10 cellular contexts compared by ENCODE assay signal in genomic region chr22:46731246-46732040, GRCh38. TPM values are rescaled to one million over a fixed set of nuclear protein-coding genes. Genes with fewer than 3 reads are reported as not detected.
A peak's percentile ranks its signal among the peaks of the same experiment; 100 is the strongest.
DNase-seq lines count a peak whose midpoint lies in the region; ATAC-seq and TF ChIP-seq lines count a peak whose summit lies in the region.
"Had no signal": no experiment of that assay in that cellular context is flagged by ENCODE, and none has a peak within 500 bp of the region (broad histone marks: within the 10 kb centered on the region; RNA-seq: fewer than 3 reads in every experiment).

No MANE protein-coding gene starts in this region.

- no peak for TF ChIP-seq EP300 in upper lobe of left lung (IDR thresholded peaks at IDR 0.05)

- H3K4me3 ChIP-seq in adipocyte (ENCODE audit: low read length): no peak overlapping the region
- no peak overlapping the region for H3K4me3 ChIP-seq in upper lobe of left lung

- no peak for ATAC-seq in activated CD8-positive, alpha-beta memory T cell treated with anti-CD3 and anti-CD28 coated beads, Interleukin-2, amount 10 ng/mL, durations not matched to agents 7 days and 5 days
- ATAC-seq in left lobe of liver (peak; percentile 78), upper lobe of left lung (ENCODE audit: low FRiP score in 2 of 2) (peak; percentile 35 to 61)

- H3K4me1 Mint-ChIP-seq in activated CD8-positive, alpha-beta memory T cell treated with anti-CD3 and anti-CD28 coated beads, Interleukin-2, amount 10 ng/mL, durations not matched to agents 7 days and 5 days: peaks cover 36% of the 10 kb centered on the region

- no peak for DNase-seq in activated CD8-positive, alpha-beta memory T cell treated with anti-CD3 and anti-CD28 coated beads, Interleukin-2, amount 10 ng/mL, durations not matched to agents 7 days and 5 days
- no peak for DNase-seq in activated CD8-positive, alpha-beta memory T cell treated with anti-CD3 and anti-CD28 coated beads, Interleukin-2, amount 50 U/mL, for 4 hours
- DNase-seq in adipocyte (ENCODE audit: low read depth): peak; percentile 39
- peak; percentile 96 for DNase-seq in left lobe of liver (ENCODE audit: low spot score)
- peak in 1 of 2 donors; percentile 69 for DNase-seq in upper lobe of left lung
- DNase-seq in cortex of kidney (lab: John Stamatoyannopoulos, UW): no peak
- DNase-seq in NCI-H82 treated with DMSO at 0.1 percent for 48 hours (lab: John Stamatoyannopoulos, UW; ENCODE audit: unreplicated experiment): no peak
- DNase-seq in NCI-H774 (lab: John Stamatoyannopoulos, UW): no peak
- DNase-seq: effector CD8-positive, alpha-beta T cell had no signal

- WGBS in upper lobe of left lung, 2 donors: 64 to 67% methylated on average over 14 to 22 of the region's 22 CpGs

- no peaks in the 10 kb centered on the region for H3K27me3 Mint-ChIP-seq in activated CD8-positive, alpha-beta memory T cell treated with anti-CD3 and anti-CD28 coated beads, Interleukin-2, amount 10 ng/mL, durations not matched to agents 7 days and 5 days

- no peak for TF ChIP-seq CTCF in upper lobe of left lung (IDR thresholded peaks at IDR 0.05)

- no peak overlapping the region for H3K4me3 Mint-ChIP-seq in activated CD8-positive, alpha-beta memory T cell treated with anti-CD3 and anti-CD28 coated beads, Interleukin-2, amount 10 ng/mL, durations not matched to agents 7 days and 5 days

- H3K9me3 ChIP-seq in adipocyte (ENCODE audit: control insufficient read depth, low read length): no peaks in the 10 kb centered on the region
- no peaks in the 10 kb centered on the region for H3K9me3 ChIP-seq in upper lobe of left lung

- CTCF ChIA-PET in activated CD8-positive, alpha-beta memory T cell treated with anti-CD3 and anti-CD28 coated beads, Interleukin-2, amount 10 ng/mL, durations not matched to agents 7 days and 5 days (lab: Charles Lee): interaction anchor here (0.8 kb wide), 1 partner anchor 27 kb away, joined by 3 read pairs; no protein-coding TSS in a partner anchor

- TF ChIP-seq POLR2A in upper lobe of left lung (IDR thresholded peaks at IDR 0.05): no peak

- H3K36me3 ChIP-seq in adipocyte (ENCODE audit: control insufficient read depth, insufficient read depth, low read length, severe bottlenecking) (no peaks in the 10 kb centered on the region), upper lobe of left lung (peaks cover 0 to 16% (median 5%) of the 10 kb centered on the region in 4 donors)

- H3K27me3 ChIP-seq in adipocyte (replicated peaks; ENCODE audit: control insufficient read depth, insufficient read depth, low read length) (no peaks in the 10 kb centered on the region), upper lobe of left lung (no peaks in the 10 kb centered on the region)

- no peaks in the 10 kb centered on the region for H3K9me3 Mint-ChIP-seq in activated CD8-positive, alpha-beta memory T cell treated with anti-CD3 and anti-CD28 coated beads, Interleukin-2, amount 10 ng/mL, durations not matched to agents 7 days and 5 days (ENCODE audit: low read depth)

- peaks cover 15% of the 10 kb centered on the region for H3K4me1 ChIP-seq in adipocyte (ENCODE audit: control insufficient read depth, insufficient read depth, low read length)
- H3K4me1 ChIP-seq in upper lobe of left lung: peaks cover 38 to 51% (median 46%) of the 10 kb centered on the region in 4 donors

- peaks cover 23% of the 10 kb centered on the region for H3K36me3 Mint-ChIP-seq in activated CD8-positive, alpha-beta memory T cell treated with anti-CD3 and anti-CD28 coated beads, Interleukin-2, amount 10 ng/mL, durations not matched to agents 7 days and 5 days

- no peak overlapping the region for H3K9ac ChIP-seq in adipocyte (ENCODE audit: low read length)

- peak overlapping the region; percentile 17 to 49 (median 26) for H3K27ac ChIP-seq in upper lobe of left lung
- H3K27ac ChIP-seq: C4-2B had no signal

- peak overlapping the region; percentile 25 for H3K27ac Mint-ChIP-seq in activated CD8-positive, alpha-beta memory T cell treated with anti-CD3 and anti-CD28 coated beads, Interleukin-2, amount 10 ng/mL, durations not matched to agents 7 days and 5 days

RNA-seq across cellular contexts. Expression of gene CERK, which starts 6.6 kb away (rescaled TPM):
- 10 to 100 TPM; 53.3 to 59.7 TPM for total RNA-seq in activated CD8-positive, alpha-beta memory T cell treated with anti-CD3 and anti-CD28 coated beads, Interleukin-2, amount 10 ng/mL, durations not matched to agents 7 days and 5 days
- total RNA-seq in left lobe of liver (22.0 TPM), upper lobe of left lung (10 to 100 TPM; 26.9 to 55.5 (median 32.7) TPM)

RNA-seq across cellular contexts. Expression of gene TBC1D22A, which starts 31.0 kb away (rescaled TPM):
- 10 to 100 TPM; 32.6 to 44.9 TPM for total RNA-seq in activated CD8-positive, alpha-beta memory T cell treated with anti-CD3 and anti-CD28 coated beads, Interleukin-2, amount 10 ng/mL, durations not matched to agents 7 days and 5 days
- total RNA-seq in left lobe of liver (12.4 TPM), upper lobe of left lung (10 to 100 TPM; 27.1 to 48.2 (median 35.3) TPM)

Comparison
In these comparisons a context has a peak if more than half of its experiments do, and no peak if none do; other contexts are left out.
1. DNase-seq: peak in adipocyte (single experiment) and left lobe of liver (single experiment); none in activated CD8-positive, alpha-beta memory T cell treated with anti-CD3 and anti-CD28 coated beads, Interleukin-2, amount 10 ng/mL, durations not matched to agents 7 days and 5 days (single experiment), activated CD8-positive, alpha-beta memory T cell treated with anti-CD3 and anti-CD28 coated beads, Interleukin-2, amount 50 U/mL, for 4 hours (single experiment), cortex of kidney (single experiment), NCI-H82 treated with DMSO at 0.1 percent for 48 hours (single experiment) and NCI-H774 (single experiment).